In genomic region chr12:95118138-95118787, GRCh38 we compare ENCODE assay signal across 15 cellular contexts. TPM values are rescaled to one million over a fixed set of nuclear protein-coding genes. Genes with fewer than 3 reads are reported as not detected.
DNase-seq lines count a peak whose midpoint lies in the region; ATAC-seq, FAIRE-seq and TF ChIP-seq lines count a peak whose summit lies in the region.
"Had no signal": no experiment of that assay in that cellular context is flagged by ENCODE, and none has a peak within 500 bp of the region (broad histone marks: within the 10 kb centered on the region; RNA-seq: fewer than 3 reads in every experiment).

No MANE protein-coding gene starts in this region.

- intact Hi-C loops in kidney (cut with DNase I) = loop anchor here (10.0 kb wide), 1 partner anchor 217 kb away; no protein-coding TSS in a partner anchor

- H3K27ac Mint-ChIP-seq in stimulated activated effector memory CD8-positive, alpha-beta T cell treated with anti-CD3 and anti-CD28 coated beads, Interleukin-12 subunit alpha, Interleukin-12 subunit beta, amount 100 ng/mL, for 72 hours = no peak overlapping the region
- no peak overlapping the region for H3K27ac Mint-ChIP-seq in activated CD8-positive, alpha-beta T cell treated with anti-CD3 and anti-CD28 coated beads, Interleukin-2, amount 10 ng/mL, durations not matched to agents 7 days and 5 days
- H3K27ac Mint-ChIP-seq: activated T-cell treated with anti-CD3 and anti-CD28 coated beads, Interleukin-2, amount 50 U/mL, for 72 hours; IgD-negative memory B cell had no signal

- CTCF ChIA-PET in activated CD8-positive, alpha-beta T cell treated with anti-CD3 and anti-CD28 coated beads, Interleukin-2, amount 10 ng/mL, durations not matched to agents 7 days and 5 days (lab: Charles Lee) = interaction anchor here (0.8 to 4.7 kb wide), 7 partner anchors 14 to 419 kb away, joined by 3 to 35 read pairs (median 8); partner anchors contain the start of genes FGD6 and VEZT

- POLR2A ChIA-PET in activated CD8-positive, alpha-beta T cell treated with anti-CD3 and anti-CD28 coated beads, Interleukin-2, amount 10 ng/mL, durations not matched to agents 7 days and 5 days (lab: Charles Lee) = no interaction called here

- FAIRE-seq in kidney (lab: Jason Lieb, UNC) = no peak

- H3K4me1 ChIP-seq in kidney (ENCODE audit: control insufficient read depth in 1 of 2, insufficient read depth in 1 of 2, low read depth in 1 of 2, low read length in 2 of 2) (no peaks in the 10 kb centered on the region), thoracic aorta (ENCODE audit: control insufficient read depth in 1 of 2, low read depth in 2 of 2) (peaks cover 5 to 35% of the 10 kb centered on the region in 2 donors)

- H3K9me3 ChIP-seq in kidney (ENCODE audit: control insufficient read depth in 1 of 2, low read length in 2 of 2) (no peaks in the 10 kb centered on the region), thoracic aorta (no peaks in the 10 kb centered on the region)
- H3K9me3 ChIP-seq: stomach had no signal

- no peaks in the 10 kb centered on the region for H3K36me3 Mint-ChIP-seq in stimulated activated effector memory CD8-positive, alpha-beta T cell treated with anti-CD3 and anti-CD28 coated beads, Interleukin-12 subunit alpha, Interleukin-12 subunit beta, amount 100 ng/mL, for 72 hours
- no peaks in the 10 kb centered on the region for H3K36me3 Mint-ChIP-seq in activated CD8-positive, alpha-beta T cell treated with anti-CD3 and anti-CD28 coated beads, Interleukin-2, amount 10 ng/mL, durations not matched to agents 7 days and 5 days (ENCODE audit: low read depth)
- H3K36me3 Mint-ChIP-seq: IgD-negative memory B cell had no signal

- ATAC-seq in thoracic aorta (ENCODE audit: insufficient number of reproducible peaks, low FRiP score, low read depth) (no peak), GM19351 (IDR thresholded peaks at IDR 0.05; ENCODE audit: unreplicated experiment) (no peak)
- ATAC-seq in stimulated activated effector memory CD8-positive, alpha-beta T cell treated with anti-CD3 and anti-CD28 coated beads, Interleukin-12 subunit alpha, Interleukin-12 subunit beta, amount 100 ng/mL, for 72 hours = no peak
- no peak for ATAC-seq in activated CD8-positive, alpha-beta T cell treated with anti-CD3 and anti-CD28 coated beads, Interleukin-2, amount 10 ng/mL, durations not matched to agents 7 days and 5 days

- H3K4me3 Mint-ChIP-seq in stimulated activated effector memory CD8-positive, alpha-beta T cell treated with anti-CD3 and anti-CD28 coated beads, Interleukin-12 subunit alpha, Interleukin-12 subunit beta, amount 100 ng/mL, for 72 hours = no peak overlapping the region
- no peak overlapping the region for H3K4me3 Mint-ChIP-seq in activated CD8-positive, alpha-beta T cell treated with anti-CD3 and anti-CD28 coated beads, Interleukin-2, amount 10 ng/mL, durations not matched to agents 7 days and 5 days
- H3K4me3 Mint-ChIP-seq: activated T-cell treated with anti-CD3 and anti-CD28 coated beads, Interleukin-2, amount 50 U/mL, for 72 hours; IgD-negative memory B cell had no signal

- in situ Hi-C loops in astrocyte of the cerebellum (cut with HindIII; ENCODE audit: low sequenced_read_pairs) = loop anchor here (5.0 to 25.0 kb wide), 2 partner anchors 214 to 419 kb away; no protein-coding TSS in a partner anchor

- peak; percentile 31 for DNase-seq in HPDE6-E6E7 (ENCODE audit: extremely low spot score)
- DNase-seq in astrocyte of the cerebellum (ENCODE audit: low read depth) = peak; percentile 63
- no peak for DNase-seq in kidney
- no peak for DNase-seq in thoracic aorta (ENCODE audit: low spot score)
- DNase-seq in stimulated activated effector memory CD8-positive, alpha-beta T cell treated with anti-CD3 and anti-CD28 coated beads, Interleukin-12 subunit alpha, Interleukin-12 subunit beta, amount 100 ng/mL, for 72 hours (ENCODE audit: low spot score in 2 of 2) = no peak
- DNase-seq in activated CD8-positive, alpha-beta memory T cell treated with anti-CD3 and anti-CD28 coated beads, Interleukin-2, amount 50 U/mL, for 4 hours = no peak
- DNase-seq in activated CD8-positive, alpha-beta T cell treated with anti-CD3 and anti-CD28 coated beads, Interleukin-2, amount 10 ng/mL, durations not matched to agents 7 days and 5 days = no peak
- DNase-seq: activated T-cell treated with anti-CD3 and anti-CD28 coated beads, Interleukin-2, amount 50 U/mL, for 72 hours; effector CD8-positive, alpha-beta T cell; midbrain; NCI-H526; stomach; T1000 had no signal

- peaks cover 12% of the 10 kb centered on the region for H3K4me1 Mint-ChIP-seq in stimulated activated effector memory CD8-positive, alpha-beta T cell treated with anti-CD3 and anti-CD28 coated beads, Interleukin-12 subunit alpha, Interleukin-12 subunit beta, amount 100 ng/mL, for 72 hours
- peaks cover 5% of the 10 kb centered on the region for H3K4me1 Mint-ChIP-seq in activated CD8-positive, alpha-beta T cell treated with anti-CD3 and anti-CD28 coated beads, Interleukin-2, amount 10 ng/mL, durations not matched to agents 7 days and 5 days (ENCODE audit: low read depth)

- H3K9ac ChIP-seq in kidney (ENCODE audit: low read length in 2 of 2) = no peak overlapping the region

- H3K36me3 ChIP-seq in kidney (ENCODE audit: control insufficient read depth in 1 of 2, insufficient read depth in 2 of 2, low read length in 2 of 2) (no peaks in the 10 kb centered on the region), thoracic aorta (no peaks in the 10 kb centered on the region)

- H3K4me3 ChIP-seq in astrocyte of the cerebellum (ENCODE audit: low read depth, low read length) = no peak overlapping the region
- H3K4me3 ChIP-seq in kidney (ENCODE audit: low read length in 2 of 2) = no peak overlapping the region
- no peak overlapping the region for H3K4me3 ChIP-seq in thoracic aorta
- H3K4me3 ChIP-seq: stomach had no signal

- TF ChIP-seq CTCF in astrocyte of the cerebellum (IDR thresholded peaks at IDR 0.05; ENCODE audit: low read depth, low read length, missing control alignments) (no peak), kidney (IDR thresholded peaks at IDR 0.05; ENCODE audit: borderline replicate concordance, extremely low read depth, insufficient read depth) (peak; percentile 3), thoracic aorta (IDR thresholded peaks at IDR 0.05) (no peak)

- no peaks in the 10 kb centered on the region for H3K9me3 Mint-ChIP-seq in stimulated activated effector memory CD8-positive, alpha-beta T cell treated with anti-CD3 and anti-CD28 coated beads, Interleukin-12 subunit alpha, Interleukin-12 subunit beta, amount 100 ng/mL, for 72 hours
- no peaks in the 10 kb centered on the region for H3K9me3 Mint-ChIP-seq in activated CD8-positive, alpha-beta T cell treated with anti-CD3 and anti-CD28 coated beads, Interleukin-2, amount 10 ng/mL, durations not matched to agents 7 days and 5 days (ENCODE audit: insufficient read depth)
- H3K9me3 Mint-ChIP-seq: activated T-cell treated with anti-CD3 and anti-CD28 coated beads, Interleukin-2, amount 50 U/mL, for 72 hours; IgD-negative memory B cell had no signal

- H3K27ac ChIP-seq in kidney (ENCODE audit: low read depth in 2 of 2, low read length in 2 of 2) = no peak overlapping the region
- H3K27ac ChIP-seq in thoracic aorta = peak overlapping the region; percentile 43 to 62

- peaks cover 3% of the 10 kb centered on the region for H3K27me3 Mint-ChIP-seq in activated CD8-positive, alpha-beta T cell treated with anti-CD3 and anti-CD28 coated beads, Interleukin-2, amount 10 ng/mL, durations not matched to agents 7 days and 5 days (ENCODE audit: low read depth)
- H3K27me3 Mint-ChIP-seq: IgD-negative memory B cell had no signal

- H3K27me3 ChIP-seq in thoracic aorta (replicated peaks; ENCODE audit: insufficient read depth) = no peaks in the 10 kb centered on the region
- H3K27me3 ChIP-seq: stomach had no signal

RNA-seq across cellular contexts. Expression of gene NR2C1, which starts 44.8 kb away (rescaled TPM):
- total RNA-seq in kidney (31.1 TPM), thoracic aorta (10 to 100 TPM; 45.6 to 92.8 TPM)
- polyA plus RNA-seq in kidney (ENCODE audit: insufficient read depth, low read depth, low replicate concordance) = 26.6 TPM
- 10 to 100 TPM; 30.5 to 32.8 TPM for total RNA-seq in activated CD8-positive, alpha-beta T cell treated with anti-CD3 and anti-CD28 coated beads, Interleukin-2, amount 10 ng/mL, durations not matched to agents 7 days and 5 days

Comparison
In these comparisons a context has a peak if more than half of its experiments do, and no peak if none do; other contexts are left out.
1. DNase-seq: peak in HPDE6-E6E7 (single experiment) and astrocyte of the cerebellum (single experiment); none in kidney (single experiment), thoracic aorta (single experiment), stimulated activated effector memory CD8-positive, alpha-beta T cell treated with anti-CD3 and anti-CD28 coated beads, Interleukin-12 subunit alpha, Interleukin-12 subunit beta, amount 100 ng/mL, for 72 hours (0 of 2), activated CD8-positive, alpha-beta memory T cell treated with anti-CD3 and anti-CD28 coated beads, Interleukin-2, amount 50 U/mL, for 4 hours (single experiment) and activated CD8-positive, alpha-beta T cell treated with anti-CD3 and anti-CD28 coated beads, Interleukin-2, amount 10 ng/mL, durations not matched to agents 7 days and 5 days (single experiment).
2. H3K27ac ChIP-seq: peak in thoracic aorta (2 of 2); none in kidney (0 of 2).